8 cellular contexts compared by ENCODE assay signal in genomic region chr2:236343400-236344161, GRCh38.
DNase-seq lines count a peak whose midpoint lies in the region; ATAC-seq, FAIRE-seq and TF ChIP-seq lines count a peak whose summit lies in the region.

No MANE protein-coding gene starts in this region.

- no peaks in the 10 kb centered on the region; a peak in 1 of 22 replicates for H3K27me3 ChIP-seq in BLaER1 treated with 17β-estradiol and CSF1 and Interleukin-3, amounts not matched to agents 10 nM and 100 nM
- H3K27me3 ChIP-seq in naive thymus-derived CD4-positive, alpha-beta T cell (ENCODE audit: control insufficient read depth in 2 of 2, insufficient read depth in 2 of 2, low read length in 2 of 2) = no peaks in the 10 kb centered on the region

- FAIRE-seq in urothelium cell line (lab: Jason Lieb, UNC) = no peak

- H3K4me2 ChIP-seq in BLaER1 treated with 17β-estradiol and CSF1 and Interleukin-3, amounts not matched to agents 10 nM and 100 nM = peak overlapping the region; percentile 14 to 80 (median 67); a peak in 20 of 22 replicates

- POLR2A ChIA-PET in naive thymus-derived CD4-positive, alpha-beta T cell (lab: Charles Lee) = no interaction called here

- H3K27ac ChIP-seq in BLaER1 treated with 17β-estradiol and CSF1 and Interleukin-3, amounts not matched to agents 10 nM and 100 nM = no peak overlapping the region
- no peak overlapping the region for H3K27ac ChIP-seq in naive thymus-derived CD4-positive, alpha-beta T cell (ENCODE audit: low read depth, low read length)

- peaks cover 0 to 6% (median 5%) of the 10 kb centered on the region in 5 donors for H3K27me3 Mint-ChIP-seq in naive thymus-derived CD4-positive, alpha-beta T cell

- H3K4me3 Mint-ChIP-seq in naive thymus-derived CD4-positive, alpha-beta T cell = no peak overlapping the region

- H3K36me3 ChIP-seq in BLaER1 treated with 17β-estradiol and CSF1 and Interleukin-3, amounts not matched to agents 10 nM and 100 nM = no peaks in the 10 kb centered on the region
- no peaks in the 10 kb centered on the region for H3K36me3 ChIP-seq in naive thymus-derived CD4-positive, alpha-beta T cell (ENCODE audit: control insufficient read depth in 2 of 3, insufficient read depth in 3 of 3, low read length in 3 of 3)

- H4K20me1 ChIP-seq in BLaER1 treated with 17β-estradiol and CSF1 and Interleukin-3, amounts not matched to agents 10 nM and 100 nM = 0 out of 22 replicates have a peak, but pooled peaks cover 0 to 5% (median 0%) of the 10 kb centered on the region in 11 experiments

- H3K9ac ChIP-seq in BLaER1 treated with 17β-estradiol and CSF1 and Interleukin-3, amounts not matched to agents 10 nM and 100 nM = peak overlapping the region in 1 of 11 experiments; percentile 0; a peak in 1 of 22 replicates

- H3K36me3 Mint-ChIP-seq in naive thymus-derived CD4-positive, alpha-beta T cell = no peaks in the 10 kb centered on the region

- H3K9me3 ChIP-seq in BLaER1 treated with 17β-estradiol and CSF1 and Interleukin-3, amounts not matched to agents 10 nM and 100 nM (replicated peaks in 1 of 11) = peaks cover 0 to 7% (median 0%) of the 10 kb centered on the region in 11 experiments; a peak in 1 of 22 replicates
- H3K9me3 ChIP-seq in naive thymus-derived CD4-positive, alpha-beta T cell (ENCODE audit: control insufficient read depth in 2 of 3, low read length in 3 of 3) = no peaks in the 10 kb centered on the region

- TF ChIP-seq CTCF in epithelial cell of proximal tubule (conservative IDR thresholded peaks at IDR 0.05; ENCODE audit: low read depth, low read length) = peak; percentile 85

- CTCF ChIA-PET in naive thymus-derived CD4-positive, alpha-beta T cell (lab: Charles Lee) = interaction anchor here (1.0 kb wide), 1 partner anchor 10 kb away, joined by 3 read pairs; no protein-coding TSS in a partner anchor

- peak; percentile 62 for ATAC-seq in GM19351 (IDR thresholded peaks at IDR 0.05; ENCODE audit: unreplicated experiment)
- ATAC-seq in naive thymus-derived CD4-positive, alpha-beta T cell = peak; percentile 50
- ATAC-seq in HG03378 (IDR thresholded peaks at IDR 0.05; ENCODE audit: unreplicated experiment) = no peak

- no peaks in the 10 kb centered on the region for H3K4me1 Mint-ChIP-seq in naive thymus-derived CD4-positive, alpha-beta T cell

- H3K27ac Mint-ChIP-seq in naive thymus-derived CD4-positive, alpha-beta T cell = no peak overlapping the region

- H3K9me3 Mint-ChIP-seq in naive thymus-derived CD4-positive, alpha-beta T cell = peaks cover 0 to 2% (median 0%) of the 10 kb centered on the region in 11 donors

- H3K4me1 ChIP-seq in BLaER1 treated with 17β-estradiol and CSF1 and Interleukin-3, amounts not matched to agents 10 nM and 100 nM = peaks cover 20 to 53% (median 48%) of the 10 kb centered on the region in 10 experiments
- H3K4me1 ChIP-seq in naive thymus-derived CD4-positive, alpha-beta T cell (ENCODE audit: control insufficient read depth in 2 of 2, insufficient read depth in 2 of 2, low read length in 2 of 2) = no peaks in the 10 kb centered on the region

- H3K4me3 ChIP-seq in BLaER1 treated with 17β-estradiol and CSF1 and Interleukin-3, amounts not matched to agents 10 nM and 100 nM = no peak overlapping the region
- H3K4me3 ChIP-seq in epithelial cell of proximal tubule (ENCODE audit: low read depth, low read length) = no peak overlapping the region
- no peak overlapping the region for H3K4me3 ChIP-seq in naive thymus-derived CD4-positive, alpha-beta T cell (ENCODE audit: low read length)

- DNase-seq in NCI-H2227 treated with DMSO at 0.1 percent for 48 hours (lab: John Stamatoyannopoulos, UW) (peak; percentile 56), epithelial cell of proximal tubule (ENCODE audit: low read depth) (peak; percentile 19), urothelium cell line (ENCODE audit: low spot score) (peak; percentile 66)
- peak; percentile 29 to 41 for DNase-seq in activated CD4-positive, alpha-beta T cell treated with anti-CD3 and anti-CD28 coated beads for 4 hours
- DNase-seq in naive thymus-derived CD4-positive, alpha-beta T cell = peak in 7 of 9 donors; percentile 26 to 60 (median 50)

- intact Hi-C loops in naive thymus-derived CD4-positive, alpha-beta T cell (cut with micrococcal nuclease) = loop anchor here (1.0 to 2.0 kb wide), 3 partner anchors 225 to 729 kb away; partner anchors contain the start of gene ACKR3 (in 1 of the 2)
